8 cellular contexts compared by ENCODE assay signal in genomic region chr2:196987654-196988364, GRCh38.
DNase-seq lines count a peak whose midpoint lies in the region; ATAC-seq and TF ChIP-seq lines count a peak whose summit lies in the region.

No MANE protein-coding gene starts in this region.

- ATAC-seq in HG02678 (IDR thresholded peaks at IDR 0.05; ENCODE audit: unreplicated experiment), result peak; percentile 47
- peak; percentile 97 for ATAC-seq in activated T-cell treated with anti-CD3 and anti-CD28 coated beads, Interleukin-2, amount 50 U/mL, for 4 hours
- no peak for ATAC-seq in GM21515 (IDR thresholded peaks at IDR 0.05; ENCODE audit: unreplicated experiment)

- H3K27ac Mint-ChIP-seq in osteocyte (ENCODE audit: unreplicated experiment), result peak overlapping the region; percentile 91

- H3K4me3 Mint-ChIP-seq in activated T-cell treated with anti-CD3 and anti-CD28 coated beads, Interleukin-2, amount 50 U/mL, for 4 hours, result peak overlapping the region; percentile 45
- H3K4me3 Mint-ChIP-seq in osteocyte (ENCODE audit: unreplicated experiment), result peak overlapping the region; percentile 66

- peaks cover 38% of the 10 kb centered on the region for H3K36me3 Mint-ChIP-seq in activated T-cell treated with anti-CD3 and anti-CD28 coated beads, Interleukin-2, amount 50 U/mL, for 4 hours (ENCODE audit: insufficient read depth)
- H3K36me3 Mint-ChIP-seq in osteocyte (ENCODE audit: unreplicated experiment), result peaks cover 3% of the 10 kb centered on the region

- peaks cover 49% of the 10 kb centered on the region for H3K4me1 Mint-ChIP-seq in activated T-cell treated with anti-CD3 and anti-CD28 coated beads, Interleukin-2, amount 50 U/mL, for 4 hours (ENCODE audit: low read depth)
- peaks cover 22% of the 10 kb centered on the region for H3K4me1 Mint-ChIP-seq in osteocyte (ENCODE audit: unreplicated experiment)

- no peaks in the 10 kb centered on the region for H3K27me3 Mint-ChIP-seq in activated T-cell treated with anti-CD3 and anti-CD28 coated beads, Interleukin-2, amount 50 U/mL, for 4 hours (ENCODE audit: low read depth)
- H3K27me3 Mint-ChIP-seq in osteocyte (ENCODE audit: unreplicated experiment), result no peaks in the 10 kb centered on the region

- peak; percentile 99 for DNase-seq in ELR (ENCODE audit: low read depth)
- peak; percentile 59 for DNase-seq in NCI-H2196 treated with DMSO at 0.1 percent for 48 hours (lab: John Stamatoyannopoulos, UW; ENCODE audit: unreplicated experiment)
- peak; percentile 14 for DNase-seq in activated T-cell treated with anti-CD3 and anti-CD28 coated beads, Interleukin-2, amount 50 U/mL, for 4 hours
- peak; percentile 99 for DNase-seq in foreskin melanocyte
- no peak for DNase-seq in osteocyte (ENCODE audit: extremely low spot score, unreplicated experiment)
- DNase-seq in cerebellum (ENCODE audit: low spot score), result no peak

- TF ChIP-seq CTCF in osteocyte (IDR thresholded peaks at IDR 0.05), result no peak

- no peaks in the 10 kb centered on the region for H3K9me3 Mint-ChIP-seq in activated T-cell treated with anti-CD3 and anti-CD28 coated beads, Interleukin-2, amount 50 U/mL, for 4 hours
- peaks cover 6% of the 10 kb centered on the region for H3K9me3 Mint-ChIP-seq in osteocyte (ENCODE audit: unreplicated experiment)

Comparison
In these comparisons a context has a peak if more than half of its experiments do, and no peak if none do; other contexts are left out.
1. DNase-seq: peak in ELR (single experiment), NCI-H2196 treated with DMSO at 0.1 percent for 48 hours (single experiment), activated T-cell treated with anti-CD3 and anti-CD28 coated beads, Interleukin-2, amount 50 U/mL, for 4 hours (single experiment) and foreskin melanocyte (single experiment); none in osteocyte (single experiment) and cerebellum (single experiment).